9 cellular contexts compared by ENCODE assay signal in the genomic region with DNA sequence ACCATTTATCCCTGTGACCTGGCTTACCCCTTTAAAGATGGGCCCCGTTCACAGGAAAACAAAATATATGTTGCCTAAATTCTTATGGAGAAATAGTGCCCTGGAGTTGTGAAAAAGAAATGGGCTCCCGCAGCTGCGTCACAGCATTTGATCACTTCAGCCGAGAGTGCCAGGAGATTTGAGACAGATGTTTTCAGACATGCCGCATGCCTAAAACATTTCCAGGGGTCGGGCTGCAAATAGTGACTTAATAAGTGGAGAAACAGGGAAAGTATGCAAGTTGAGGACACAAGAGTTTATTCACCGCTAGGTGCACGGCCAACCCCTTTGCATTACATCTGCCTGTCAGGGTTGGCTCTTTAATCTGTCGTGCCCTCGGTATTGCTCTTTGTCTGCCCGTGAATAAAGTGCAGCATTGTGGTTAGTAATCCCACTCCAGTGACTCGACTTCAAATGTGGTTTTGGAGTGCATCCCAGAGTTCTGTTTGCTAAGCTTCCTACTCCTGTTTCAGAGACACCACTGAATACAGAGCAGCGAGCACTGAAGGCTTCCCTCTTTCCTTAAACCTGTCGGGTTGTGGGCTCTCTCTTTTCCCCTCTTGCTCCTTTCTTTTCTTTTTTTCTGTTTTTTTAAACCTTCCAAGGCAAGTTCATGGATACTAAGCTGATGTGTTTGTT.
DNase-seq lines count a peak whose midpoint lies in the region; ATAC-seq, FAIRE-seq and TF ChIP-seq lines count a peak whose summit lies in the region.
"Had no signal": no experiment of that assay in that cellular context is flagged by ENCODE, and none has a peak within 500 bp of the region (broad histone marks: within the 10 kb centered on the region; RNA-seq: fewer than 3 reads in every experiment).

No MANE protein-coding gene starts in this region.

- no peak for TF ChIP-seq EP300 in A549 (IDR thresholded peaks at IDR 0.05)
- no peak for TF ChIP-seq EP300 in K562 (IDR thresholded peaks at IDR 0.05; ENCODE audit: low read length)
- peak; percentile 14 for TF ChIP-seq EP300 in suprapubic skin (IDR thresholded peaks at IDR 0.05)

- POLR2A ChIA-PET in A549 (lab: Yijun Ruan, JAX) (no interaction called here), K562 (lab: Yijun Ruan, JAX) (interaction anchor here (0.9 to 1.5 kb wide), 2 partner anchors 9 to 17 kb away, joined by 5 to 6 read pairs; no protein-coding TSS in a partner anchor)

- TF ChIP-seq CTCF in A549 (IDR thresholded peaks at IDR 0.05), result no peak
- no peak for TF ChIP-seq CTCF in K562 (IDR thresholded peaks at IDR 0.05 in 2 of 3, conservative IDR thresholded peaks at IDR 0.05 in 1 of 3; ENCODE audit: insufficient read depth in 2 of 3, low read depth in 1 of 3, low read length in 3 of 3)
- TF ChIP-seq CTCF in suprapubic skin (IDR thresholded peaks at IDR 0.05), result no peak

- in situ Hi-C loops in K562 (cut with MboI), result no loop called here

- 29% methylated on average over 14 of the region's 14 CpGs for WGBS in A549 (ENCODE audit: missing lambda C conversion rate)
- WGBS in K562 (ENCODE audit: insufficient coverage, low coverage, missing lambda C conversion rate), result 37% methylated on average over 13 of the region's 14 CpGs
- WGBS in suprapubic skin, result 33% methylated on average over 14 of the region's 14 CpGs

- BruUV-seq in K562 (replicated peaks; lab: Mats Ljungman, UMichigan), result no TSS peak

- H3K4me1 ChIP-seq in A549, result peaks cover 42% of the 10 kb centered on the region
- H3K4me1 ChIP-seq in K562 (replicated peaks in 1 of 2; ENCODE audit: control insufficient read depth in 2 of 2, insufficient read depth in 2 of 2, low read length in 2 of 2), result peaks cover 0 to 21% of the 10 kb centered on the region in 2 experiments; a peak in 4 of 5 replicates
- H3K4me1 ChIP-seq in suprapubic skin, result peaks cover 26% of the 10 kb centered on the region

- H3K4me3 ChIP-seq in A549 (no peak overlapping the region), K562 (no peak overlapping the region), suprapubic skin (peak overlapping the region; percentile 36)
- H3K4me3 ChIP-seq: BLaER1 treated with 17β-estradiol and CSF1 and Interleukin-3, amounts not matched to agents 10 nM and 100 nM had no signal

- H3K9me1 ChIP-seq in K562 (ENCODE audit: control insufficient read depth, insufficient read depth, low read length), result no peaks in the 10 kb centered on the region

- no peaks in the 10 kb centered on the region for H3K79me2 ChIP-seq in K562 (ENCODE audit: control insufficient read depth, insufficient read depth, low read length)

- TF ChIP-seq POLR2A in A549 (IDR thresholded peaks at IDR 0.05; ENCODE audit: low read length), result no peak
- TF ChIP-seq POLR2A in K562 (conservative IDR thresholded peaks at IDR 0.05), result no peak
- peak in 1 of 2 donors; percentile 4 for TF ChIP-seq POLR2A in suprapubic skin (IDR thresholded peaks at IDR 0.05)

- peak overlapping the region; percentile 64 for H3K4me2 ChIP-seq in A549
- H3K4me2 ChIP-seq in K562 (ENCODE audit: insufficient read depth, low read length), result 0 out of 2 replicates have a peak overlapping the region, but pooled peaks have one; percentile 43
- H3K4me2 ChIP-seq: BLaER1 treated with 17β-estradiol and CSF1 and Interleukin-3, amounts not matched to agents 10 nM and 100 nM had no signal

- CTCF ChIA-PET in A549 (lab: Yijun Ruan, JAX) (interaction anchor here (0.6 to 5.0 kb wide), 13 partner anchors 9 to 151 kb away, joined by 3 to 21 read pairs (median 4); no protein-coding TSS in a partner anchor), K562 (lab: Yijun Ruan, JAX; ENCODE audit: low intra/inter-chr PET ratio) (no interaction called here)

- H3K9me3 ChIP-seq in A549 (no peaks in the 10 kb centered on the region), K562 (replicated peaks; ENCODE audit: control insufficient read depth, insufficient read depth, low read depth, low read length) (no peaks in the 10 kb centered on the region), suprapubic skin (no peaks in the 10 kb centered on the region)
- H3K9me3 ChIP-seq: BLaER1 treated with 17β-estradiol and CSF1 and Interleukin-3, amounts not matched to agents 10 nM and 100 nM had no signal

- peak; percentile 32 to 72 for DNase-seq in A549 (ENCODE audit: low read depth in 1 of 2, low spot score in 1 of 2)
- DNase-seq in NCI-H1105 (lab: John Stamatoyannopoulos, UW), result peak; percentile 32
- DNase-seq in K562 (ENCODE audit: extremely low read depth in 1 of 4, low spot score in 3 of 4), result peak in 2 of 4 experiments; percentile 11 to 19
- peak; percentile 86 for DNase-seq in kidney tubule cell (ENCODE audit: low spot score)
- peak; percentile 83 to 87 for DNase-seq in suprapubic skin (ENCODE audit: low spot score in 2 of 2)
- no peak for DNase-seq in stimulated activated CD8-positive, alpha-beta memory T cell treated with anti-CD3 and anti-CD28 coated beads, Interleukin-4, amount 100 ng/mL, for 48 hours

- peak; percentile 27 to 37; a peak in 3 of 5 replicates for TF ChIP-seq RAD21 in A549 (conservative IDR thresholded peaks at IDR 0.05 in 1 of 2, IDR thresholded peaks at IDR 0.05 in 1 of 2)
- TF ChIP-seq RAD21 in K562 (CRISPR knock-in tag; conservative IDR thresholded peaks at IDR 0.05 in 1 of 2, IDR thresholded peaks at IDR 0.05 in 1 of 2), result no peak

- FAIRE-seq in A549 (lab: Jason Lieb, UNC), result no peak
- FAIRE-seq in K562 (lab: Jason Lieb, UNC), result peak; percentile 32

- H3K27ac ChIP-seq in A549 (peak overlapping the region; percentile 44 to 64), K562 (ENCODE audit: extremely low read depth, low read depth, low read length) (no peak overlapping the region), suprapubic skin (peak overlapping the region; percentile 73)
- H3K27ac ChIP-seq: BLaER1 treated with 17β-estradiol and CSF1 and Interleukin-3, amounts not matched to agents 10 nM and 100 nM had no signal

- no peaks in the 10 kb centered on the region for H4K20me1 ChIP-seq in K562 (replicated peaks; ENCODE audit: control insufficient read depth, insufficient read depth, low read length)
- H4K20me1 ChIP-seq: BLaER1 treated with 17β-estradiol and CSF1 and Interleukin-3, amounts not matched to agents 10 nM and 100 nM had no signal

- intact Hi-C loops in K562 (cut with micrococcal nuclease), result loop anchor here (10.0 kb wide), 1 partner anchor 241 kb away; no protein-coding TSS in a partner anchor

- no peaks in the 10 kb centered on the region; a peak in 1 of 5 replicates for H3K27me3 ChIP-seq in K562 (ENCODE audit: control insufficient read depth in 2 of 2, insufficient read depth in 2 of 2, low read length in 2 of 2)
- no peaks in the 10 kb centered on the region for H3K27me3 ChIP-seq in suprapubic skin
- H3K27me3 ChIP-seq: BLaER1 treated with 17β-estradiol and CSF1 and Interleukin-3, amounts not matched to agents 10 nM and 100 nM had no signal

- peak; percentile 87 to 91 for ATAC-seq in A549
- ATAC-seq in K562, result peak; percentile 49
- no peak for ATAC-seq in HG03354 (IDR thresholded peaks at IDR 0.05; ENCODE audit: poor library complexity, severe bottlenecking, unreplicated experiment)
- ATAC-seq in GM18861 (IDR thresholded peaks at IDR 0.05; ENCODE audit: unreplicated experiment), result no peak

- H3K9ac ChIP-seq in K562 (ENCODE audit: insufficient read depth in 1 of 2, low read depth in 2 of 2, low read length in 2 of 2), result 0 out of 4 replicates have a peak overlapping the region, but pooled peaks of 1 of the 2 experiments have one; percentile 6
- H3K9ac ChIP-seq: BLaER1 treated with 17β-estradiol and CSF1 and Interleukin-3, amounts not matched to agents 10 nM and 100 nM had no signal

- H3K36me3 ChIP-seq in K562 (ENCODE audit: control insufficient read depth, insufficient read depth, low read length), result no peaks in the 10 kb centered on the region
- H3K36me3 ChIP-seq in suprapubic skin, result no peaks in the 10 kb centered on the region
- H3K36me3 ChIP-seq: BLaER1 treated with 17β-estradiol and CSF1 and Interleukin-3, amounts not matched to agents 10 nM and 100 nM had no signal

- H2AFZ ChIP-seq in K562 (ENCODE audit: low read depth, low read length), result no peak overlapping the region

TF ChIP-seq in A549, 52 proteins besides CTCF, POLR2A, EP300 and RAD21:
- TF ChIP-seq CHD4 (IDR thresholded peaks at IDR 0.05; ENCODE audit: borderline replicate concordance) (no peak), JUNB (IDR thresholded peaks at IDR 0.05) (0 out of 2 replicates have a peak, but pooled peaks have one; percentile 36)

TF ChIP-seq in K562, 482 proteins besides CTCF, POLR2A, EP300 and RAD21:
- TF ChIP-seq, protein P1, sequence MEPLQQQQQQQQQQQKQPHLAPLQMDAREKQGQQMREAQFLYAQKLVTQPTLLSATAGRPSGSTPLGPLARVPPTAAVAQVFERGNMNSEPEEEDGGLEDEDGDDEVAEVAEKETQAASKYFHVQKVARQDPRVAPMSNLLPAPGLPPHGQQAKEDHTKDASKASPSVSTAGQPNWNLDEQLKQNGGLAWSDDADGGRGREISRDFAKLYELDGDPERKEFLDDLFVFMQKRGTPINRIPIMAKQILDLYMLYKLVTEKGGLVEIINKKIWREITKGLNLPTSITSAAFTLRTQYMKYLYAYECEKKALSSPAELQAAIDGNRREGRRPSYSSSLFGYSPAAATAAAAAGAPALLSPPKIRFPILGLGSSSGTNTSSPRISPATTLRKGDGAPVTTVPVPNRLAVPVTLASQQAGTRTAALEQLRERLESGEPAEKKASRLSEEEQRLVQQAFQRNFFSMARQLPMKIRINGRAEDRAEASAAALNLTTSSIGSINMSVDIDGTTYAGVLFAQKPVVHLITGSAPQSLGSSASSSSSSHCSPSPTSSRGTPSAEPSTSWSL (CRISPR knock-in tag; IDR thresholded peaks at IDR 0.05; ENCODE audit: borderline replicate concordance), result no peak
- TF ChIP-seq KLF6 (CRISPR knock-in tag; IDR thresholded peaks at IDR 0.05; ENCODE audit: borderline replicate concordance) (no peak), ZNF174 (CRISPR knock-in tag; IDR thresholded peaks at IDR 0.05) (no peak), ZNF316 (IDR thresholded peaks at IDR 0.05) (no peak), HDAC2 (IDR thresholded peaks at IDR 0.05) (no peak)
- TF ChIP-seq, protein P2, sequence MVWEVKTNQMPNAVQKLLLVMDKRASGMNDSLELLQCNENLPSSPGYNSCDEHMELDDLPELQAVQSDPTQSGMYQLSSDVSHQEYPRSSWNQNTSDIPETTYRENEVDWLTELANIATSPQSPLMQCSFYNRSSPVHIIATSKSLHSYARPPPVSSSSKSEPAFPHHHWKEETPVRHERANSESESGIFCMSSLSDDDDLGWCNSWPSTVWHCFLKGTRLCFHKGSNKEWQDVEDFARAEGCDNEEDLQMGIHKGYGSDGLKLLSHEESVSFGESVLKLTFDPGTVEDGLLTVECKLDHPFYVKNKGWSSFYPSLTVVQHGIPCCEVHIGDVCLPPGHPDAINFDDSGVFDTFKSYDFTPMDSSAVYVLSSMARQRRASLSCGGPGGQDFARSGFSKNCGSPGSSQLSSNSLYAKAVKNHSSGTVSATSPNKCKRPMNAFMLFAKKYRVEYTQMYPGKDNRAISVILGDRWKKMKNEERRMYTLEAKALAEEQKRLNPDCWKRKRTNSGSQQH (CRISPR knock-in tag; IDR thresholded peaks at IDR 0.05), result 0 out of 2 replicates have a peak, but pooled peaks have one; percentile 10

Comparison
In these comparisons a context has a peak if more than half of its experiments do, and no peak if none do; other contexts are left out.
1. ATAC-seq: peak in A549 (2 of 2) and K562 (single experiment); none in HG03354 (single experiment) and GM18861 (single experiment).